17 cellular contexts compared by ENCODE assay signal in genomic region chr10:94496646-94497045, GRCh38. TPM values are rescaled to one million over a fixed set of nuclear protein-coding genes. Genes with fewer than 3 reads are reported as not detected.
DNase-seq lines count a peak whose midpoint lies in the region; ATAC-seq, FAIRE-seq and TF ChIP-seq lines count a peak whose summit lies in the region.
"Had no signal": no experiment of that assay in that cellular context is flagged by ENCODE, and none has a peak within 500 bp of the region (broad histone marks: within the 10 kb centered on the region; RNA-seq: fewer than 3 reads in every experiment).

No MANE protein-coding gene starts in this region.

- H3K4ac ChIP-seq in mesenchymal stem cell (ENCODE audit: low read depth in 1 of 2, low read length in 2 of 2): no peak overlapping the region

- H3K27me3 ChIP-seq in SU-DHL-6 (ENCODE audit: low read length) (no peaks in the 10 kb centered on the region), mesenchymal stem cell (ENCODE audit: control insufficient read depth in 1 of 2, insufficient read depth in 1 of 2, low read length in 2 of 2) (no peaks in the 10 kb centered on the region), ovary (no peaks in the 10 kb centered on the region)
- H3K27me3 ChIP-seq: BLaER1 had no signal

- H3K4me2 ChIP-seq in A549 (peak overlapping the region; percentile 9; the same call in 1 of the 3 replicates), SU-DHL-6 (ENCODE audit: low read depth, low read length, poor library complexity, severe bottlenecking) (peak overlapping the region; percentile 44), mesenchymal stem cell (ENCODE audit: low read length, poor library complexity, severe bottlenecking) (no peak overlapping the region)

- no peak for FAIRE-seq in A549 (lab: Jason Lieb, UNC)
- FAIRE-seq: K562 had no signal

- H3K9me2 ChIP-seq in SU-DHL-6 (replicated peaks; ENCODE audit: insufficient read depth, low read length): no peaks in the 10 kb centered on the region

- no peak for TF ChIP-seq RAD21 in A549 (conservative IDR thresholded peaks at IDR 0.05 in 1 of 2, IDR thresholded peaks at IDR 0.05 in 1 of 2)

- no peak overlapping the region for H3K27ac Mint-ChIP-seq in activated naive CD8-positive, alpha-beta T cell treated with anti-CD3 and anti-CD28 coated beads, Interleukin-2, amount 50 U/mL, for 24 hours
- H3K27ac Mint-ChIP-seq: CD8-positive, alpha-beta memory T cell; H9 had no signal

- H3K79me1 ChIP-seq in mesenchymal stem cell (replicated peaks; ENCODE audit: low read length, poor library complexity, severe bottlenecking): peaks cover 14% of the 10 kb centered on the region

- POLR2A ChIA-PET in A549 (lab: Yijun Ruan, JAX): no interaction called here

- H3K9ac ChIP-seq in SU-DHL-6 (ENCODE audit: low read length) (no peak overlapping the region), mesenchymal stem cell (ENCODE audit: low read length) (peak overlapping the region; percentile 30)
- H3K9ac ChIP-seq: BLaER1 had no signal

- H3K79me2 ChIP-seq in SU-DHL-6 (ENCODE audit: insufficient read depth, low read length): no peaks in the 10 kb centered on the region

- H2BK12ac ChIP-seq in mesenchymal stem cell (ENCODE audit: low read length in 2 of 2): no peak overlapping the region

- H3K27ac ChIP-seq in A549 (no peak overlapping the region), SU-DHL-6 (ENCODE audit: low read depth, low read length) (no peak overlapping the region), mesenchymal stem cell (ENCODE audit: low read length, poor library complexity, severe bottlenecking) (no peak overlapping the region), ovary (no peak overlapping the region)
- H3K27ac ChIP-seq: BLaER1 had no signal

- H4K91ac ChIP-seq in mesenchymal stem cell (ENCODE audit: low read length): no peak overlapping the region

- no peak overlapping the region for H2BK5ac ChIP-seq in mesenchymal stem cell (ENCODE audit: low read depth, low read length, poor library complexity, severe bottlenecking)

- H3F3A ChIP-seq in SU-DHL-6 (ENCODE audit: insufficient read depth): no peaks in the 10 kb centered on the region

- CTCF ChIA-PET in A549 (lab: Yijun Ruan, JAX): interaction anchor here (1.1 kb wide), 1 partner anchor 37 kb away, joined by 3 read pairs; no protein-coding TSS in a partner anchor

- TF ChIP-seq EP300 in A549 (IDR thresholded peaks at IDR 0.05) (no peak), ovary (IDR thresholded peaks at IDR 0.05) (no peak)

- no peak for TF ChIP-seq CTCF in A549 (IDR thresholded peaks at IDR 0.05)
- TF ChIP-seq CTCF in SU-DHL-6 (IDR thresholded peaks at IDR 0.05; ENCODE audit: insufficient read depth, low read length, poor library complexity, severe bottlenecking): no peak
- no peak for TF ChIP-seq CTCF in ovary (IDR thresholded peaks at IDR 0.05)

- H3K4me1 ChIP-seq in A549 (peaks cover 11% of the 10 kb centered on the region; the same call in 2 of the 3 replicates), mesenchymal stem cell (ENCODE audit: control insufficient read depth, insufficient read depth, low read depth, low read length) (peaks cover 3% of the 10 kb centered on the region), ovary (ENCODE audit: insufficient read depth) (peaks cover 2% of the 10 kb centered on the region)
- H3K4me1 ChIP-seq: Caco-2 had no signal

- H3K23ac ChIP-seq in mesenchymal stem cell (ENCODE audit: low read length in 2 of 2): no peak overlapping the region

- H3K36me3 Mint-ChIP-seq in activated naive CD8-positive, alpha-beta T cell treated with anti-CD3 and anti-CD28 coated beads, Interleukin-2, amount 50 U/mL, for 24 hours (ENCODE audit: low read depth): no peaks in the 10 kb centered on the region
- H3K36me3 Mint-ChIP-seq: CD8-positive, alpha-beta memory T cell had no signal

- H3K27me3 Mint-ChIP-seq in activated naive CD8-positive, alpha-beta T cell treated with anti-CD3 and anti-CD28 coated beads, Interleukin-2, amount 50 U/mL, for 24 hours: peaks cover 5% of the 10 kb centered on the region

- no peak overlapping the region for H3K14ac ChIP-seq in mesenchymal stem cell (ENCODE audit: low read length in 2 of 2)

- H2BK120ac ChIP-seq in mesenchymal stem cell (ENCODE audit: low read depth, low read length): no peak overlapping the region

- DNase-seq in A549 (ENCODE audit: low read depth in 1 of 2, low spot score in 1 of 2) (no peak), mesenchymal stem cell (no peak), Kasumi-1 (lab: John Stamatoyannopoulos, UW) (no peak), ovary (no peak)
- no peak for DNase-seq in activated naive CD8-positive, alpha-beta T cell treated with anti-CD3 and anti-CD28 coated beads, Interleukin-2, amount 50 U/mL, for 24 hours
- DNase-seq: AML-193; Caco-2; CD8-positive, alpha-beta memory T cell; DND-41; GF-D8; GOT3; H9 had no signal

- no peaks in the 10 kb centered on the region for H4K20me1 ChIP-seq in SU-DHL-6 (ENCODE audit: low read depth, low read length)
- H4K20me1 ChIP-seq: BLaER1 had no signal

- no peak for TF ChIP-seq POLR2A in A549 (IDR thresholded peaks at IDR 0.05; ENCODE audit: low read length)
- TF ChIP-seq POLR2A in ovary (IDR thresholded peaks at IDR 0.05): no peak

- no peaks in the 10 kb centered on the region for H3K4me1 Mint-ChIP-seq in activated naive CD8-positive, alpha-beta T cell treated with anti-CD3 and anti-CD28 coated beads, Interleukin-2, amount 50 U/mL, for 24 hours
- H3K4me1 Mint-ChIP-seq: H9 had no signal

- intact Hi-C loops in ovary (cut with DNase I): no loop called here

- no peaks in the 10 kb centered on the region for H3K9me3 ChIP-seq in A549
- H3K9me3 ChIP-seq in SU-DHL-6 (ENCODE audit: insufficient read depth, low read length): no peaks in the 10 kb centered on the region
- H3K9me3 ChIP-seq in mesenchymal stem cell (ENCODE audit: control insufficient read depth, low read length): no peaks in the 10 kb centered on the region
- H3K9me3 ChIP-seq in ovary: no peaks in the 10 kb centered on the region
- H3K9me3 ChIP-seq: BLaER1, Caco-2 had no signal

- no peak for ATAC-seq in A549
- ATAC-seq in HG03432 (IDR thresholded peaks at IDR 0.05; ENCODE audit: unreplicated experiment): peak; percentile 12
- ATAC-seq in activated naive CD8-positive, alpha-beta T cell treated with anti-CD3 and anti-CD28 coated beads, Interleukin-2, amount 50 U/mL, for 24 hours: no peak
- ATAC-seq in GM21529 (IDR thresholded peaks at IDR 0.05; ENCODE audit: unreplicated experiment): no peak
- ATAC-seq: K562 had no signal

- H3K9me3 Mint-ChIP-seq in activated naive CD8-positive, alpha-beta T cell treated with anti-CD3 and anti-CD28 coated beads, Interleukin-2, amount 50 U/mL, for 24 hours: no peaks in the 10 kb centered on the region
- H3K9me3 Mint-ChIP-seq: CD8-positive, alpha-beta memory T cell; H9 had no signal

- H3K36me3 ChIP-seq in SU-DHL-6 (ENCODE audit: low read length) (no peaks in the 10 kb centered on the region), mesenchymal stem cell (ENCODE audit: control insufficient read depth in 1 of 2, insufficient read depth in 2 of 2, low read depth in 1 of 2, low read length in 2 of 2) (peaks cover 6 to 7% of the 10 kb centered on the region in 2 experiments), ovary (no peaks in the 10 kb centered on the region)
- H3K36me3 ChIP-seq: BLaER1 had no signal

- no peak overlapping the region for H2BK15ac ChIP-seq in mesenchymal stem cell (ENCODE audit: low read depth, poor library complexity, severe bottlenecking)

- 82% methylated on average over 3 of the region's 3 CpGs for WGBS in A549 (ENCODE audit: missing lambda C conversion rate)
- 100% methylated on average over 1 of the region's 3 CpGs for WGBS in mesenchymal stem cell
- WGBS in ovary, 3 donors: 3 to 16% (median 12%) methylated on average over 3 of the region's 3 CpGs

- no peak overlapping the region for H2AK5ac ChIP-seq in mesenchymal stem cell (ENCODE audit: low read length, severe bottlenecking)

- H3K4me3 Mint-ChIP-seq in activated naive CD8-positive, alpha-beta T cell treated with anti-CD3 and anti-CD28 coated beads, Interleukin-2, amount 50 U/mL, for 24 hours: no peak overlapping the region
- H3K4me3 Mint-ChIP-seq: CD8-positive, alpha-beta memory T cell; H9 had no signal

- no peak overlapping the region for H4K8ac ChIP-seq in mesenchymal stem cell (ENCODE audit: low read length)

- peak overlapping the region; percentile 59 for H2AFZ ChIP-seq in SU-DHL-6 (ENCODE audit: low read depth, low read length, severe bottlenecking)
- no peak overlapping the region for H2AFZ ChIP-seq in mesenchymal stem cell (ENCODE audit: low read depth, low read length)

- H3K4me3 ChIP-seq in A549: no peak overlapping the region
- H3K4me3 ChIP-seq in SU-DHL-6 (ENCODE audit: insufficient read depth, low read length, poor library complexity, severe bottlenecking): no peak overlapping the region
- H3K4me3 ChIP-seq in mesenchymal stem cell (ENCODE audit: insufficient read depth in 1 of 2, low read depth in 1 of 2, low read length in 2 of 2): no peak overlapping the region
- H3K4me3 ChIP-seq in ovary: no peak overlapping the region
- H3K4me3 ChIP-seq: BLaER1, K562 had no signal

- H3K18ac ChIP-seq in mesenchymal stem cell (ENCODE audit: low read depth in 1 of 2, low read length in 2 of 2): no peak overlapping the region

TF ChIP-seq in A549, 52 proteins besides CTCF, POLR2A, EP300 and RAD21 (continues in another document):
- TF ChIP-seq RNF2 (IDR thresholded peaks at IDR 0.05; ENCODE audit: borderline replicate concordance, low read depth) (no peak), TP53 (CRISPR knock-in tag; IDR thresholded peaks at IDR 0.05) (no peak), MAFK (IDR thresholded peaks at IDR 0.05; ENCODE audit: partially characterized antibody) (no peak)

RNA-seq across cellular contexts. Expression of gene HELLS, which starts 48.9 kb away (rescaled TPM):
- 44.2 and 62.0 TPM in 2 replicates for polyA plus RNA-seq in A549 (2011; rRNA removed)
- 30.6 and 38.1 TPM in 2 replicates for polyA plus RNA-seq in A549 (2012; cell fraction: cytosol; rRNA removed)
- polyA plus RNA-seq in A549 (2012; cell fraction: nucleus; rRNA removed): 36.1 and 60.0 TPM in 2 replicates
- polyA plus RNA-seq in A549 (2017; fragmentation: RNase III; extraction: RNeasy Plus Mini Kit Qiagen cat#74134 plus additional on column Dnase treatment): 46.4 to 52.3 TPM (median 49.9 TPM) in 3 replicates
- polyA minus RNA-seq in A549 (2011; rRNA and poly(A)+ RNA removed): 33.0 and 40.5 TPM in 2 replicates
- 6.0 TPM for polyA plus RNA-seq in mesenchymal stem cell (2013, experiment 1 of 2)
- 6.3 TPM for polyA plus RNA-seq in mesenchymal stem cell (2013, experiment 2 of 2)
- total RNA-seq in ovary: 10 to 100 TPM in 4 of 7 donors, 1 to 10 TPM in 3; 6.8 to 14.4 (median 11.4) TPM
- polyA plus RNA-seq in ovary: 1 to 10 TPM; 1.8 to 3.1 TPM

Comparison
In these comparisons a context has a peak if more than half of its experiments do, and no peak if none do; other contexts are left out.
1. RNA of gene HELLS, which starts 48.9 kb away (polyA plus RNA-seq): 30.6 to 62.0 TPM in A549; 1.8 to 3.1 TPM in ovary; every median in the first group is over 4 times any median in the second.